In the genomic region with DNA sequence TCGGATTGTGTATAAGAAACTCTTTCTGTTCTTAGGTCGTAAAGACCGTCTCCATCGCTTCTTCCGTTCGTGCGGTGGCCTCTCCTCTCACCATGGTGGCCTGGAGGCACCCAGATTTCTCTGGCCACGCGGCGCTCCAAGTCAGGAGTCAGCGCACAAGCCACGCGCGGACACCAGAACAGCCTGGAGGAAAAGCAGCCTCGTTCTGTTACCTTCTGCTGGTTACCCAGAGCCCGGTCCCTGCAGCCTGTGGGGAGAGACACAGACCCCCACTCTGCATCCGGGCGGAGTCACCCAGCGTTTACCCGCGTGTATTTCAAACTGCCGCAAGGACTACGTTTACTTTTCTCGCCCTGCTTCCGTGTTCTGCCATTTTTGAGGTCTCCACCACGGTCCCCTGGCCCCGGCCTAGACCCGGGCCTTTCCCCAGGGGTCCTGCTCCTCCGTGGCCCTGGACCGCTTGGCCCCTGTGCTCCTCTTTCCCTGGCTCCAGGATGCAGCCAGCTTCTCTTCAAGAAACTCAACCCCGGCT, we compare ENCODE assay signal across 1 cellular context.
TF ChIP-seq lines count a peak whose summit lies in the region.

No MANE protein-coding gene starts in this region.

TF ChIP-seq in GM12878, 131 proteins besides CTCF, POLR2A, EP300 and RAD21 (continued from another document):
- no peak for TF ChIP-seq CUX1 (IDR thresholded peaks at IDR 0.05; ENCODE audit: insufficient replicate concordance, low read depth, low read length)
- TF ChIP-seq YY1 (IDR thresholded peaks at IDR 0.05; ENCODE audit: low read depth, low read length): 0 out of 2 replicates have a peak, but pooled peaks have one; percentile 21
TF ChIP-seq in GM12878: peak in this region for 1.
